In genomic region chr14:73238262-73238852, GRCh38 we compare ENCODE assay signal across 1 cellular context.
TF ChIP-seq lines count a peak whose summit lies in the region.

No MANE protein-coding gene starts in this region.

TF ChIP-seq in HEK293, 187 proteins besides CTCF, POLR2A, EP300 and RAD21 (continued from another document and continues in another):
- TF ChIP-seq REST (tag by site-specific recombination; IDR thresholded peaks at IDR 0.05) (no peak), TRIM28 (IDR thresholded peaks at IDR 0.05; ENCODE audit: borderline replicate concordance, low read length) (no peak), GLIS2 (tag by site-specific recombination; IDR thresholded peaks at IDR 0.05) (peak; percentile 79), ZNF214 (tag by site-specific recombination; IDR thresholded peaks at IDR 0.05; ENCODE audit: borderline replicate concordance) (no peak), ZNF24 (tag by site-specific recombination; IDR thresholded peaks at IDR 0.05) (peak; percentile 43; the same call in 1 of the 2 replicates), TSHZ1 (tag by site-specific recombination; IDR thresholded peaks at IDR 0.05; ENCODE audit: borderline replicate concordance) (peak; percentile 46; the same call in 1 of the 2 replicates), ZNF202 (tag by site-specific recombination; IDR thresholded peaks at IDR 0.05; ENCODE audit: borderline replicate concordance) (no peak), INSM2 (tag by site-specific recombination; IDR thresholded peaks at IDR 0.05) (peak; percentile 95), ZSCAN5A (tag by site-specific recombination; IDR thresholded peaks at IDR 0.05) (no peak), ZNF114 (tag by site-specific recombination; IDR thresholded peaks at IDR 0.05) (no peak), ZNF174 (tag by site-specific recombination; IDR thresholded peaks at IDR 0.05) (no peak), ZNF391 (tag by site-specific recombination; IDR thresholded peaks at IDR 0.05; ENCODE audit: borderline replicate concordance, low read depth) (no peak), OVOL3 (tag by site-specific recombination; IDR thresholded peaks at IDR 0.05) (no peak), ZNF529 (tag by site-specific recombination; IDR thresholded peaks at IDR 0.05; ENCODE audit: insufficient replicate concordance) (no peak), ZNF777 (tag by site-specific recombination; IDR thresholded peaks at IDR 0.05; ENCODE audit: borderline replicate concordance) (no peak), ZNF510 (tag by site-specific recombination; IDR thresholded peaks at IDR 0.05; ENCODE audit: insufficient replicate concordance) (no peak), SP7 (tag by site-specific recombination; IDR thresholded peaks at IDR 0.05) (peak; percentile 79), ZNF362 (tag by site-specific recombination; IDR thresholded peaks at IDR 0.05) (no peak), AEBP2 (tag by site-specific recombination; IDR thresholded peaks at IDR 0.05; ENCODE audit: borderline replicate concordance) (no peak), GLIS1 (tag by site-specific recombination; IDR thresholded peaks at IDR 0.05) (peak; percentile 96), ZNF677 (tag by site-specific recombination; IDR thresholded peaks at IDR 0.05) (no peak), ZEB2 (tag by site-specific recombination; IDR thresholded peaks at IDR 0.05) (peak; percentile 83; the same call in 1 of the 2 replicates), ZBTB11 (tag by site-specific recombination; conservative IDR thresholded peaks at IDR 0.05; ENCODE audit: low read depth) (no peak), ZNF2 (tag by site-specific recombination; IDR thresholded peaks at IDR 0.05) (no peak), ZNF514 (tag by site-specific recombination; IDR thresholded peaks at IDR 0.05) (no peak), ZNF830 (tag by site-specific recombination; IDR thresholded peaks at IDR 0.05; ENCODE audit: low read depth) (no peak), PRDM10 (tag by site-specific recombination; IDR thresholded peaks at IDR 0.05) (no peak), ZFP3 (tag by site-specific recombination; IDR thresholded peaks at IDR 0.05; ENCODE audit: low read depth) (no peak), ZSCAN16 (tag by site-specific recombination; IDR thresholded peaks at IDR 0.05) (no peak), ZNF121 (tag by site-specific recombination; IDR thresholded peaks at IDR 0.05) (no peak), ZNF274 (IDR thresholded peaks at IDR 0.05; ENCODE audit: low read length) (no peak), ZNF274 (tag by site-specific recombination; IDR thresholded peaks at IDR 0.05; ENCODE audit: borderline replicate concordance) (no peak), KLF17 (tag by site-specific recombination; IDR thresholded peaks at IDR 0.05) (peak; percentile 86), ZNF350 (tag by site-specific recombination; IDR thresholded peaks at IDR 0.05) (no peak)
